Comparison of ENCODE assay signal across 22 cellular contexts in genomic region chr1:88883156-88883555, GRCh38. TPM values are rescaled to one million over a fixed set of nuclear protein-coding genes. Genes with fewer than 3 reads are reported as not detected.
A peak's percentile ranks its signal among the peaks of the same experiment; 100 is the strongest.
DNase-seq lines count a peak whose midpoint lies in the region; ATAC-seq and TF ChIP-seq lines count a peak whose summit lies in the region.
"Had no signal": no experiment of that assay in that cellular context is flagged by ENCODE, and none has a peak within 500 bp of the region (broad histone marks: within the 10 kb centered on the region; RNA-seq: fewer than 3 reads in every experiment).

No MANE protein-coding gene starts in this region.

- TF ChIP-seq CTCF in Loucy (conservative IDR thresholded peaks at IDR 0.05; ENCODE audit: low read length) (no peak), adrenal gland (IDR thresholded peaks at IDR 0.05) (no peak)

- peak overlapping the region; percentile 42 for H3K27ac Mint-ChIP-seq in activated naive CD4-positive, alpha-beta T cell treated with anti-CD3 and anti-CD28 coated beads, Interleukin-2, amount 50 U/mL, for 24 hours
- H3K27ac Mint-ChIP-seq in stimulated activated naive B cell treated with anti-CD40 and anti-IgM and Interleukin-4, amounts not matched to agents 10 μg/mL and 1 μg/mL and 100 μg/mL, for 72 hours: peak overlapping the region; percentile 31
- H3K27ac Mint-ChIP-seq: activated CD8-positive, alpha-beta memory T cell treated with anti-CD3 and anti-CD28 coated beads, Interleukin-2, amount 10 ng/mL, durations not matched to agents 7 days and 5 days; H9; stimulated activated naive CD8-positive, alpha-beta T cell treated with anti-CD3 and anti-CD28 coated beads, Interleukin-15, Interleukin-2, amounts not matched to agents 100 ng/mL and 50 ng/mL, for 24 hours had no signal

- ATAC-seq in stimulated activated naive B cell treated with anti-CD40 and anti-IgM and Interleukin-4, amounts not matched to agents 10 μg/mL and 1 μg/mL and 100 μg/mL, for 72 hours (replicated peaks): no peak
- ATAC-seq in HG03196 (IDR thresholded peaks at IDR 0.05; ENCODE audit: unreplicated experiment): no peak
- ATAC-seq in GM21529 (IDR thresholded peaks at IDR 0.05; ENCODE audit: unreplicated experiment): no peak
- ATAC-seq: activated CD8-positive, alpha-beta memory T cell treated with anti-CD3 and anti-CD28 coated beads, Interleukin-2, amount 10 ng/mL, durations not matched to agents 7 days and 5 days; left lobe of liver had no signal

- H3K4me3 Mint-ChIP-seq in activated naive CD4-positive, alpha-beta T cell treated with anti-CD3 and anti-CD28 coated beads, Interleukin-2, amount 50 U/mL, for 24 hours: peak overlapping the region; percentile 20
- no peak overlapping the region for H3K4me3 Mint-ChIP-seq in stimulated activated naive B cell treated with anti-CD40 and anti-IgM and Interleukin-4, amounts not matched to agents 10 μg/mL and 1 μg/mL and 100 μg/mL, for 72 hours
- H3K4me3 Mint-ChIP-seq: activated CD8-positive, alpha-beta memory T cell treated with anti-CD3 and anti-CD28 coated beads, Interleukin-2, amount 10 ng/mL, durations not matched to agents 7 days and 5 days; brain; H9; naive B cell; stimulated activated naive CD8-positive, alpha-beta T cell treated with anti-CD3 and anti-CD28 coated beads, Interleukin-15, Interleukin-2, amounts not matched to agents 100 ng/mL and 50 ng/mL, for 24 hours had no signal

- H3K4me1 ChIP-seq in Loucy (ENCODE audit: insufficient read depth, low read length, poor library complexity, severe bottlenecking): peaks cover 32% of the 10 kb centered on the region
- H3K4me1 ChIP-seq in adrenal gland (replicated peaks in 1 of 2): peaks cover 13 to 24% of the 10 kb centered on the region in 2 donors

- peaks cover 2% of the 10 kb centered on the region for H3K36me3 Mint-ChIP-seq in activated naive CD4-positive, alpha-beta T cell treated with anti-CD3 and anti-CD28 coated beads, Interleukin-2, amount 50 U/mL, for 24 hours
- peaks cover 6 to 9% of the 10 kb centered on the region in 2 donors for H3K36me3 Mint-ChIP-seq in stimulated activated naive B cell treated with anti-CD40 and anti-IgM and Interleukin-4, amounts not matched to agents 10 μg/mL and 1 μg/mL and 100 μg/mL, for 72 hours

- H3K79me2 ChIP-seq in Loucy (ENCODE audit: insufficient read depth, low read length): peaks cover 84% of the 10 kb centered on the region

- no peak for DNase-seq in activated naive CD4-positive, alpha-beta T cell (lab: John Stamatoyannopoulos, UW)
- DNase-seq in adrenal gland (no peak), NCI-H2196 treated with DMSO at 0.1 percent for 48 hours (lab: John Stamatoyannopoulos, UW; ENCODE audit: unreplicated experiment) (no peak)
- no peak for DNase-seq in stimulated activated naive B cell treated with anti-CD40 and anti-IgM and Interleukin-4, amounts not matched to agents 10 μg/mL and 1 μg/mL and 100 μg/mL, for 72 hours
- DNase-seq: activated CD4-positive, alpha-beta T cell treated with anti-CD3 and anti-CD28 coated beads for 4 hours; activated CD8-positive, alpha-beta memory T cell treated with anti-CD3 and anti-CD28 coated beads, Interleukin-2, amount 10 ng/mL, durations not matched to agents 7 days and 5 days; GDM1; H9; naive B cell; NCI-H1417 treated with DMSO at 0.1 percent for 48 hours; NCI-H2081; NCI-H748 treated with DMSO at 0.1 percent for 48 hours had no signal

- TF ChIP-seq POLR2A in adrenal gland (IDR thresholded peaks at IDR 0.05): no peak

- H3K27me3 ChIP-seq in Loucy (ENCODE audit: insufficient read depth, low read length, poor library complexity, severe bottlenecking) (no peaks in the 10 kb centered on the region), adrenal gland (no peaks in the 10 kb centered on the region)
- H3K27me3 ChIP-seq: SJSA1 had no signal

- peaks cover 63% of the 10 kb centered on the region for H3K4me1 Mint-ChIP-seq in activated naive CD4-positive, alpha-beta T cell treated with anti-CD3 and anti-CD28 coated beads, Interleukin-2, amount 50 U/mL, for 24 hours
- peaks cover 2 to 25% of the 10 kb centered on the region in 2 donors for H3K4me1 Mint-ChIP-seq in stimulated activated naive B cell treated with anti-CD40 and anti-IgM and Interleukin-4, amounts not matched to agents 10 μg/mL and 1 μg/mL and 100 μg/mL, for 72 hours
- H3K4me1 Mint-ChIP-seq: H9 had no signal

- H4K20me1 ChIP-seq in Loucy (ENCODE audit: insufficient read depth, low read length, poor library complexity, severe bottlenecking): peaks cover 62% of the 10 kb centered on the region

- no peaks in the 10 kb centered on the region; the same call in 1 of the 2 replicates for H3F3A ChIP-seq in Loucy (ENCODE audit: low read depth)

- peak overlapping the region; percentile 47 for H3K4me2 ChIP-seq in Loucy (ENCODE audit: low read depth, low read length, poor library complexity, severe bottlenecking)
- H3K4me2 ChIP-seq: KMS-11 had no signal

- no peaks in the 10 kb centered on the region for H3K9me3 ChIP-seq in Loucy (ENCODE audit: insufficient read depth, low read depth, low read length)
- no peaks in the 10 kb centered on the region for H3K9me3 ChIP-seq in adrenal gland (replicated peaks in 1 of 3)
- H3K9me3 ChIP-seq: SJSA1, thoracic aorta had no signal

- no peaks in the 10 kb centered on the region for H3K27me3 Mint-ChIP-seq in activated naive CD4-positive, alpha-beta T cell treated with anti-CD3 and anti-CD28 coated beads, Interleukin-2, amount 50 U/mL, for 24 hours
- no peaks in the 10 kb centered on the region for H3K27me3 Mint-ChIP-seq in stimulated activated naive B cell treated with anti-CD40 and anti-IgM and Interleukin-4, amounts not matched to agents 10 μg/mL and 1 μg/mL and 100 μg/mL, for 72 hours
- H3K27me3 Mint-ChIP-seq: activated CD8-positive, alpha-beta memory T cell treated with anti-CD3 and anti-CD28 coated beads, Interleukin-2, amount 10 ng/mL, durations not matched to agents 7 days and 5 days; brain; naive B cell; stimulated activated naive CD8-positive, alpha-beta T cell treated with anti-CD3 and anti-CD28 coated beads, Interleukin-15, Interleukin-2, amounts not matched to agents 100 ng/mL and 50 ng/mL, for 24 hours had no signal

- peak overlapping the region in 3 of 5 donors; percentile 17 to 26 (median 19) for H3K27ac ChIP-seq in adrenal gland
- H3K27ac ChIP-seq: KMS-11, SJSA1, thoracic aorta had no signal

- no peaks in the 10 kb centered on the region for H3K9me3 Mint-ChIP-seq in activated naive CD4-positive, alpha-beta T cell treated with anti-CD3 and anti-CD28 coated beads, Interleukin-2, amount 50 U/mL, for 24 hours
- no peaks in the 10 kb centered on the region for H3K9me3 Mint-ChIP-seq in stimulated activated naive B cell treated with anti-CD40 and anti-IgM and Interleukin-4, amounts not matched to agents 10 μg/mL and 1 μg/mL and 100 μg/mL, for 72 hours
- H3K9me3 Mint-ChIP-seq: brain; H9; naive B cell; stimulated activated naive CD8-positive, alpha-beta T cell treated with anti-CD3 and anti-CD28 coated beads, Interleukin-15, Interleukin-2, amounts not matched to agents 100 ng/mL and 50 ng/mL, for 24 hours had no signal

- H3K36me3 ChIP-seq in Loucy (ENCODE audit: insufficient read depth, low read length) (peaks cover 61% of the 10 kb centered on the region), adrenal gland (replicated peaks in 1 of 2) (peaks cover 0 to 49% of the 10 kb centered on the region in 2 donors)
- H3K36me3 ChIP-seq: thoracic aorta had no signal

- H3K9me2 ChIP-seq in Loucy (replicated peaks; ENCODE audit: low read depth, low read length): no peaks in the 10 kb centered on the region

- H3K4me3 ChIP-seq in Loucy (ENCODE audit: low read length, poor library complexity, severe bottlenecking) (no peak overlapping the region), adrenal gland (no peak overlapping the region)
- H3K4me3 ChIP-seq: SJSA1, thoracic aorta had no signal

- H2AFZ ChIP-seq in Loucy (ENCODE audit: low read length): no peak overlapping the region

- 50 to 70% (median 59%) methylated on average over 3 of the region's 3 CpGs for WGBS in adrenal gland, 4 donors

- no peak overlapping the region for H3K9ac ChIP-seq in Loucy (ENCODE audit: low read depth, low read length, poor library complexity, severe bottlenecking)
- H3K9ac ChIP-seq: KMS-11 had no signal

- intact Hi-C loops in adrenal gland (cut with DNase I): no loop called here

RNA-seq across cellular contexts. Expression of gene GTF2B, which starts 8.2 kb away (rescaled TPM):
- 10 to 100 TPM; 23.1 to 44.3 (median 28.0) TPM for total RNA-seq in adrenal gland
- 10 to 100 TPM; 15.1 to 55.6 (median 25.8) TPM for polyA plus RNA-seq in adrenal gland
